9 cellular contexts compared by ENCODE assay signal in genomic region chr10:89466599-89467035, GRCh38. TPM values are rescaled to one million over a fixed set of nuclear protein-coding genes. Genes with fewer than 3 reads are reported as not detected.
DNase-seq lines count a peak whose midpoint lies in the region; ATAC-seq and TF ChIP-seq lines count a peak whose summit lies in the region.
"Had no signal": no experiment of that assay in that cellular context is flagged by ENCODE, and none has a peak within 500 bp of the region (broad histone marks: within the 10 kb centered on the region; RNA-seq: fewer than 3 reads in every experiment).

No MANE protein-coding gene starts in this region.

- no peak overlapping the region for H3K27ac ChIP-seq in Panc1 (ENCODE audit: low read length)
- peak overlapping the region in 2 of 3 donors; percentile 11 to 29 for H3K27ac ChIP-seq in thyroid gland
- H3K27ac ChIP-seq: skin epidermis had no signal

- H3K4me1 ChIP-seq in Panc1 (ENCODE audit: control insufficient read depth, insufficient read depth, low read length) = 0 out of 2 replicates have a peak, but pooled peaks cover 4% of the 10 kb centered on the region
- peaks cover 4 to 17% of the 10 kb centered on the region in 2 donors for H3K4me1 ChIP-seq in thyroid gland

- TF ChIP-seq CTCF in Panc1 (IDR thresholded peaks at IDR 0.05) (peak; percentile 50), fibroblast of villous mesenchyme (IDR thresholded peaks at IDR 0.05; ENCODE audit: insufficient read depth, low read depth, low read length) (peak; percentile 63), thyroid gland (IDR thresholded peaks at IDR 0.05) (peak in 5 of 6 experiments; percentile 28 to 66 (median 58))

- DNase-seq in DMS 273 (lab: John Stamatoyannopoulos, UW; ENCODE audit: unreplicated experiment) = peak; percentile 5
- DNase-seq in DMS 273 treated with DMSO at 0.1 percent for 48 hours (lab: John Stamatoyannopoulos, UW) = no peak
- no peak for DNase-seq in Panc1 (ENCODE audit: low read depth, low spot score)
- DNase-seq in fibroblast of villous mesenchyme (ENCODE audit: low read depth) = peak; percentile 60
- peak; percentile 35 to 40 for DNase-seq in thyroid gland
- no peak for DNase-seq in stimulated activated CD4-positive, alpha-beta T cell treated with anti-CD3 and anti-CD28 coated beads, Interleukin-4, amount 100 ng/mL, for 24 hours

- H3K27me3 ChIP-seq in Panc1 (ENCODE audit: control insufficient read depth, insufficient read depth, low read length) (no peaks in the 10 kb centered on the region; the same call in 1 of the 2 replicates), thyroid gland (no peaks in the 10 kb centered on the region)

- peak; percentile 83 for ATAC-seq in Panc1
- no peak for ATAC-seq in HG02571 (IDR thresholded peaks at IDR 0.05; ENCODE audit: unreplicated experiment)
- ATAC-seq in GM21528 (IDR thresholded peaks at IDR 0.05; ENCODE audit: low FRiP score, unreplicated experiment) = no peak

- H3K9me3 ChIP-seq in Panc1 (ENCODE audit: control insufficient read depth, insufficient read depth, low read depth, low read length) (no peaks in the 10 kb centered on the region), thyroid gland (no peaks in the 10 kb centered on the region)

- intact Hi-C loops in Panc1 (cut with micrococcal nuclease; ENCODE audit: unreplicated experiment) (no loop called here), thyroid gland (cut with DNase I) (no loop called here)

- BruUV-seq in Panc1 (replicated peaks; lab: Mats Ljungman, UMichigan) = no TSS peak

- POLR2A ChIA-PET in Panc1 (lab: Charles Lee) = no interaction called here

- in situ Hi-C loops in Panc1 (cut with HindIII; ENCODE audit: low pct_unique_long_range_greater_than_20kb, low sequenced_read_pairs) = no loop called here

- CTCF ChIA-PET in Panc1 (lab: Charles Lee) = interaction anchor here (0.7 kb wide), 1 partner anchor 95 kb away, joined by 3 read pairs; no protein-coding TSS in a partner anchor

- 33 to 52% methylated on average over 3 of the region's 3 CpGs for WGBS in thyroid gland, 2 donors

- no peaks in the 10 kb centered on the region for H3K36me3 ChIP-seq in Panc1 (ENCODE audit: control insufficient read depth, insufficient read depth, low read length)
- H3K36me3 ChIP-seq in thyroid gland = no peaks in the 10 kb centered on the region

- TF ChIP-seq POLR2A in thyroid gland (IDR thresholded peaks at IDR 0.05) = no peak

- H3K4me3 ChIP-seq in Panc1 (ENCODE audit: low read depth in 2 of 2, low read length in 2 of 2) (no peak overlapping the region), fibroblast of villous mesenchyme (ENCODE audit: low read depth, low read length) (no peak overlapping the region), thyroid gland (replicated peaks in 1 of 3) (no peak overlapping the region)
- H3K4me3 ChIP-seq: skin epidermis had no signal

RNA-seq across cellular contexts. Expression of gene IFIT5, which starts 52.2 kb away (rescaled TPM):
- total RNA-seq in Panc1 (2021; ENCODE audit: unreplicated experiment) = 11.1 TPM
- 3.6 TPM for polyA plus RNA-seq in Panc1 (2012; ENCODE audit: insufficient read length)
- total RNA-seq in fibroblast of villous mesenchyme = 36.7 and 52.7 TPM in 2 replicates
- 10 to 100 TPM; 13.7 to 23.0 (median 17.1) TPM for total RNA-seq in thyroid gland

Comparison
In these comparisons a context has a peak if more than half of its experiments do, and no peak if none do; other contexts are left out.
1. DNase-seq: peak in DMS 273 (single experiment), fibroblast of villous mesenchyme (single experiment) and thyroid gland (2 of 2); none in DMS 273 treated with DMSO at 0.1 percent for 48 hours (single experiment), Panc1 (single experiment) and stimulated activated CD4-positive, alpha-beta T cell treated with anti-CD3 and anti-CD28 coated beads, Interleukin-4, amount 100 ng/mL, for 24 hours (single experiment).
2. Peak in every context shown above with its lines, with median percentiles within 50 percentile points of each other: CTCF ChIP-seq.